20 cellular contexts compared by ENCODE assay signal in genomic region chr15:82080774-82081173, GRCh38. TPM values are rescaled to one million over a fixed set of nuclear protein-coding genes. Genes with fewer than 3 reads are reported as not detected.
DNase-seq lines count a peak whose midpoint lies in the region; ATAC-seq, FAIRE-seq and TF ChIP-seq lines count a peak whose summit lies in the region.
"Had no signal": no experiment of that assay in that cellular context is flagged by ENCODE, and none has a peak within 500 bp of the region (broad histone marks: within the 10 kb centered on the region; RNA-seq: fewer than 3 reads in every experiment).

No MANE protein-coding gene starts in this region.

- H3K4me1 ChIP-seq in IMR-90 (ENCODE audit: control insufficient read depth, insufficient read depth, low read length) (peaks cover 8% of the 10 kb centered on the region), K562 (replicated peaks in 1 of 2; ENCODE audit: control insufficient read depth in 2 of 2, insufficient read depth in 2 of 2, low read length in 2 of 2) (peaks cover 3 to 7% of the 10 kb centered on the region in 2 experiments; a peak in 4 of 5 replicates), SJCRH30 (no peaks in the 10 kb centered on the region)
- H3K4me1 ChIP-seq: A549; BLaER1 treated with 17β-estradiol and CSF1 and Interleukin-3, amounts not matched to agents 10 nM and 100 nM; Caco-2 had no signal

- intact Hi-C loops in IMR-90 (cut with micrococcal nuclease) (no loop called here), K562 (cut with micrococcal nuclease) (no loop called here), posterior vena cava (cut with DNase I) (no loop called here)

- H2BK15ac ChIP-seq in IMR-90 (ENCODE audit: low read depth, low read length), result peak overlapping the region; percentile 15; the same call in 1 of the 3 replicates

- dilution Hi-C loops in IMR-90 (cut with HindIII; ENCODE audit: low sequenced_read_pairs, unreplicated experiment), result no loop called here

- H3K9ac ChIP-seq in IMR-90 (ENCODE audit: low read depth, low read length), result no peak overlapping the region
- H3K9ac ChIP-seq in K562 (ENCODE audit: insufficient read depth in 1 of 2, low read depth in 2 of 2, low read length in 2 of 2), result no peak overlapping the region
- H3K9ac ChIP-seq: BLaER1 treated with 17β-estradiol and CSF1 and Interleukin-3, amounts not matched to agents 10 nM and 100 nM had no signal

- H3K9me1 ChIP-seq in IMR-90 (ENCODE audit: insufficient read depth, low read length) (peaks cover 8% of the 10 kb centered on the region), K562 (ENCODE audit: control insufficient read depth, insufficient read depth, low read length) (no peaks in the 10 kb centered on the region)

- TF ChIP-seq POLR2A in IMR-90 (IDR thresholded peaks at IDR 0.05; ENCODE audit: low read depth, low read length) (no peak), K562 (conservative IDR thresholded peaks at IDR 0.05) (no peak)

- no peak for FAIRE-seq in K562 (lab: Jason Lieb, UNC)
- FAIRE-seq: A549, D721Med, G401.6, GM12891, GM19239 had no signal

- H3K9me3 ChIP-seq in IMR-90 (ENCODE audit: control insufficient read depth, insufficient read depth, low read length), result no peaks in the 10 kb centered on the region
- H3K9me3 ChIP-seq in K562 (replicated peaks; ENCODE audit: control insufficient read depth, insufficient read depth, low read depth, low read length), result no peaks in the 10 kb centered on the region
- no peaks in the 10 kb centered on the region for H3K9me3 ChIP-seq in SJCRH30 (replicated peaks)
- H3K9me3 ChIP-seq: BLaER1 treated with 17β-estradiol and CSF1 and Interleukin-3, amounts not matched to agents 10 nM and 100 nM; Caco-2 had no signal

- H2AFZ ChIP-seq in IMR-90 (replicated peaks; ENCODE audit: low read length, poor library complexity), result no peak overlapping the region
- no peak overlapping the region for H2AFZ ChIP-seq in K562 (ENCODE audit: low read depth, low read length)

- no peak for ATAC-seq in IMR-90 (ENCODE audit: low read depth)
- no peak for ATAC-seq in K562
- ATAC-seq: A549; CD8-positive, alpha-beta T cell had no signal

- H3K4me3 ChIP-seq in IMR-90 (ENCODE audit: insufficient read depth, low read depth, low read length) (no peak overlapping the region), K562 (no peak overlapping the region), SJCRH30 (no peak overlapping the region)
- H3K4me3 ChIP-seq: A549; BLaER1 treated with 17β-estradiol and CSF1 and Interleukin-3, amounts not matched to agents 10 nM and 100 nM had no signal

- H2BK20ac ChIP-seq in IMR-90 (ENCODE audit: low read depth, low read length), result no peak overlapping the region

- no peak for TF ChIP-seq RAD21 in IMR-90 (IDR thresholded peaks at IDR 0.05; ENCODE audit: low read length)
- no peak for TF ChIP-seq RAD21 in K562 (CRISPR knock-in tag; conservative IDR thresholded peaks at IDR 0.05 in 1 of 2, IDR thresholded peaks at IDR 0.05 in 1 of 2)

- POLR2A ChIA-PET in IMR-90 (lab: Charles Lee; ENCODE audit: unreplicated experiment), result no interaction called here
- POLR2A ChIA-PET in K562 (lab: Yijun Ruan, JAX), result interaction anchor here (0.9 to 1.7 kb wide), 3 partner anchors 8 to 20 kb away, joined by 3 to 6 read pairs (median 3); no protein-coding TSS in a partner anchor

- no peak for DNase-seq in IMR-90
- no peak for DNase-seq in K562 (ENCODE audit: extremely low read depth in 1 of 4, low spot score in 3 of 4)
- peak; percentile 60 for DNase-seq in posterior vena cava (ENCODE audit: low spot score)
- no peak for DNase-seq in SJCRH30
- no peak for DNase-seq in foreskin melanocyte
- DNase-seq: AML-193; Caco-2; Calu3; CD4-positive, alpha-beta T cell; CD8-positive, alpha-beta T cell; DMS79 treated with DMSO at 0.1 percent for 48 hours; GF-D8 had no signal

- H3K14ac ChIP-seq in IMR-90 (replicated peaks; ENCODE audit: low read depth, low read length), result no peak overlapping the region

- no peak overlapping the region for H3K56ac ChIP-seq in IMR-90 (ENCODE audit: extremely low read depth, insufficient read depth, low read length)

- no peaks in the 10 kb centered on the region for H3K36me3 ChIP-seq in IMR-90 (ENCODE audit: control insufficient read depth, insufficient read depth, low read length)
- H3K36me3 ChIP-seq in K562 (ENCODE audit: control insufficient read depth, insufficient read depth, low read length), result no peaks in the 10 kb centered on the region
- no peaks in the 10 kb centered on the region for H3K36me3 ChIP-seq in SJCRH30
- H3K36me3 ChIP-seq: BLaER1 treated with 17β-estradiol and CSF1 and Interleukin-3, amounts not matched to agents 10 nM and 100 nM had no signal

- H3K27me3 ChIP-seq in IMR-90 (ENCODE audit: control insufficient read depth, insufficient read depth, low read length) (no peaks in the 10 kb centered on the region), K562 (ENCODE audit: control insufficient read depth in 2 of 2, insufficient read depth in 2 of 2, low read length in 2 of 2) (peaks cover 6 to 7% of the 10 kb centered on the region in 2 experiments; a peak in 3 of 5 replicates), SJCRH30 (no peaks in the 10 kb centered on the region)
- H3K27me3 ChIP-seq: BLaER1 treated with 17β-estradiol and CSF1 and Interleukin-3, amounts not matched to agents 10 nM and 100 nM had no signal

- no peak overlapping the region for H2AK9ac ChIP-seq in IMR-90 (replicated peaks; ENCODE audit: low read depth, low read length, poor library complexity)

- no peaks in the 10 kb centered on the region for H3K79me1 ChIP-seq in IMR-90 (ENCODE audit: low read depth in 1 of 2, low read length in 2 of 2)

- peak overlapping the region; percentile 48; the same call in 1 of the 2 replicates for H4K5ac ChIP-seq in IMR-90 (ENCODE audit: low read depth, low read length)

- BruUV-seq in IMR-90 (replicated peaks; lab: Mats Ljungman, UMichigan) (no TSS peak), K562 (replicated peaks; lab: Mats Ljungman, UMichigan) (no TSS peak)

- WGBS in IMR-90 (ENCODE audit: extremely low coverage in 2 of 2, insufficient read length in 1 of 2), 2 experiments, result 88% methylated on average over 1 of the region's 6 CpGs; no CpG with 5 or more reads in 1 of the 2 experiments
- 8% methylated on average over 6 of the region's 6 CpGs for WGBS in K562 (ENCODE audit: insufficient coverage, low coverage, missing lambda C conversion rate)

- H4K91ac ChIP-seq in IMR-90 (ENCODE audit: insufficient read depth, low read depth, low read length), result peak overlapping the region; percentile 66

- in situ Hi-C loops in IMR-90 (cut with MboI; ENCODE audit: low sequenced_read_pairs) (no loop called here), K562 (cut with MboI) (no loop called here)

- H3K18ac ChIP-seq in IMR-90 (ENCODE audit: low read depth, low read length), result no peak overlapping the region

- TF ChIP-seq CTCF in IMR-90 (conservative IDR thresholded peaks at IDR 0.05; ENCODE audit: low read depth, low read length) (no peak), K562 (IDR thresholded peaks at IDR 0.05 in 2 of 3, conservative IDR thresholded peaks at IDR 0.05 in 1 of 3; ENCODE audit: insufficient read depth in 2 of 3, low read depth in 1 of 3, low read length in 3 of 3) (no peak)

- H2AK5ac ChIP-seq in IMR-90 (ENCODE audit: low read depth, low read length), result peak overlapping the region; percentile 41; the same call in 1 of the 2 replicates

- no peaks in the 10 kb centered on the region for H4K20me1 ChIP-seq in IMR-90 (ENCODE audit: insufficient read depth, low read length)
- no peaks in the 10 kb centered on the region for H4K20me1 ChIP-seq in K562 (replicated peaks; ENCODE audit: control insufficient read depth, insufficient read depth, low read length)
- H4K20me1 ChIP-seq: BLaER1 treated with 17β-estradiol and CSF1 and Interleukin-3, amounts not matched to agents 10 nM and 100 nM had no signal

- no peak overlapping the region for H2BK5ac ChIP-seq in IMR-90 (ENCODE audit: low read depth, low read length, poor library complexity, severe bottlenecking)

- CTCF ChIA-PET in IMR-90 (lab: Yijun Ruan, JAX), result interaction anchor here (1.5 kb wide), 1 partner anchor 27 kb away, joined by 4 read pairs; no protein-coding TSS in a partner anchor
- CTCF ChIA-PET in K562 (lab: Yijun Ruan, JAX; ENCODE audit: low intra/inter-chr PET ratio), result no interaction called here

- peak overlapping the region; percentile 35; the same call in 1 of the 2 replicates for H2BK120ac ChIP-seq in IMR-90 (ENCODE audit: low read depth, low read length)

- no peak overlapping the region for H3K23ac ChIP-seq in IMR-90 (ENCODE audit: low read depth, low read length)

- H3K4ac ChIP-seq in IMR-90 (ENCODE audit: low read depth, low read length), result peak overlapping the region; percentile 18; the same call in 1 of the 2 replicates

- TF ChIP-seq EP300 in K562 (IDR thresholded peaks at IDR 0.05; ENCODE audit: low read length), result no peak

- no peak overlapping the region for H4K8ac ChIP-seq in IMR-90 (ENCODE audit: low read depth in 2 of 2, low read length in 2 of 2)

- no peak overlapping the region for H3K4me2 ChIP-seq in IMR-90 (ENCODE audit: low read depth, low read length)
- H3K4me2 ChIP-seq in K562 (ENCODE audit: insufficient read depth, low read length), result no peak overlapping the region
- H3K4me2 ChIP-seq: A549; BLaER1 treated with 17β-estradiol and CSF1 and Interleukin-3, amounts not matched to agents 10 nM and 100 nM had no signal

- H3K79me2 ChIP-seq in K562 (ENCODE audit: control insufficient read depth, insufficient read depth, low read length), result no peaks in the 10 kb centered on the region

- H3K27ac ChIP-seq in IMR-90 (ENCODE audit: insufficient read depth, low read length) (no peak overlapping the region), K562 (ENCODE audit: extremely low read depth, low read depth, low read length) (no peak overlapping the region), SJCRH30 (no peak overlapping the region)
- H3K27ac ChIP-seq: 22Rv1; A549; BLaER1 treated with 17β-estradiol and CSF1 and Interleukin-3, amounts not matched to agents 10 nM and 100 nM; C4-2B had no signal

RNA-seq across cellular contexts. Expression of gene MEX3B, which starts 35.0 kb away (rescaled TPM):
- 3.6 and 6.7 TPM in 2 replicates for total RNA-seq in IMR-90 (2012; rRNA removed)
- 12.9 and 16.2 TPM in 2 replicates for polyA plus RNA-seq in IMR-90 (2012; rRNA removed)
- 7.5 and 19.5 TPM in 2 replicates for polyA plus RNA-seq in IMR-90 (2012; cell fraction: cytosol; rRNA removed)
- 25.1 and 51.6 TPM in 2 replicates for polyA plus RNA-seq in IMR-90 (2012; cell fraction: nucleus; rRNA removed; ENCODE audit: low replicate concordance)
- total RNA-seq in K562 (2011; cell fraction: chromatin; rRNA removed; ENCODE audit: low replicate concordance), result 8.7 and 10.8 TPM in 2 replicates
- total RNA-seq in K562 (2011; cell fraction: nucleolus; rRNA removed), result 11.3 and 13.3 TPM in 2 replicates
- total RNA-seq in K562 (2011; cell fraction: nucleoplasm; rRNA removed), result 8.7 TPM in 2 replicates
- 7.4 and 7.7 TPM in 2 replicates for total RNA-seq in K562 (2014; rRNA removed)
- 2.9 and 3.1 TPM in 2 replicates for total RNA-seq in K562 (2014; rRNA removed; fragmentation: Illumina TruSeq; extraction: Trizol)
- 3.6 and 4.2 TPM in 2 replicates for total RNA-seq in K562 (2015; rRNA removed; fragmentation: Illumina TruSeq; extraction: Trizol)
- total RNA-seq in K562 (2021), result 12.0 and 12.8 TPM in 2 replicates
- polyA plus RNA-seq in K562 (2011; rRNA removed), result 7.0 TPM in 2 replicates
- 5.5 and 16.8 TPM in 2 replicates for polyA plus RNA-seq in K562 (2011; cell fraction: cytosol; rRNA removed)
- polyA plus RNA-seq in K562 (2011; cell fraction: nucleus; rRNA removed), result 20.3 and 41.1 TPM in 2 replicates
- polyA plus RNA-seq in K562 (2012), result 4.9 and 6.6 TPM in 2 replicates
- 3.0 and 6.2 TPM in 2 replicates for polyA plus RNA-seq in K562 (2014; fragmentation: Illumina TruSeq; extraction: Trizol)
- 1 to 10 TPM in 1 of 2 experiments, under 1 TPM in 1; 0.94 to 1.1 TPM for polyA plus RNA-seq in K562 (2014; fragmentation: Nextera tagmentation; extraction: Ambion mirVana)
- 6.9 and 8.3 TPM in 2 replicates for polyA plus RNA-seq in K562 (2014; rRNA removed)
- 1.9 and 3.3 TPM in 2 replicates for polyA minus RNA-seq in K562 (2011; rRNA and poly(A)+ RNA removed)
- polyA minus RNA-seq in K562 (2011; cell fraction: cytosol; rRNA and poly(A)+ RNA removed), result 9.3 TPM in 2 replicates
- 11.7 and 12.2 TPM in 2 replicates for polyA minus RNA-seq in K562 (2011; cell fraction: nucleus; rRNA and poly(A)+ RNA removed)
- total RNA-seq in posterior vena cava, result 1 to 10 TPM; 2.4 to 2.7 TPM
- 30.5 and 32.3 TPM in 2 replicates for total RNA-seq in SJCRH30 (2014; rRNA removed; shearing (Covaris generic))
